Comparison of ENCODE assay signal across 2 cellular contexts in the genomic region with DNA sequence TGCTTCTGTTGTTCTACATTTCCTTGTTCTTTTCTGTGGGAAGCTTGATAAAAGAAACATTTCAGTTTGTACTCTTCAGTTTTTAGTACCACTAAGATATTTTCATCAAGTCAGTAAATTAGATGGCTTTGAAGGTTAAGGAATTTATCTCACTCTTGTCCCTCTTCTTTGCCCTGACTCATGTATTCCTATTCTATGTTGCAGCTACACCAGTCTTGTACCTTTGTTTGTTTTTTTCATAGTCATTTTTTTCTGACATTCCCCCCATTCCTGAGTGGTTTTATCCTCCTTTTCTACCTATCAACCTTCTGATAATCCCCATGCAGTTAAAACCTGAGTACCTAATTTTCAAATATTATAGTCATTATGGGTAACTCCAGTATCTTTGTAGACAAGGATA.
TF ChIP-seq lines count a peak whose summit lies in the region.

No MANE protein-coding gene starts in this region.

TF ChIP-seq in A549, 52 proteins besides CTCF, POLR2A, EP300 and RAD21 (continued from another document):
- TF ChIP-seq, protein P1, sequence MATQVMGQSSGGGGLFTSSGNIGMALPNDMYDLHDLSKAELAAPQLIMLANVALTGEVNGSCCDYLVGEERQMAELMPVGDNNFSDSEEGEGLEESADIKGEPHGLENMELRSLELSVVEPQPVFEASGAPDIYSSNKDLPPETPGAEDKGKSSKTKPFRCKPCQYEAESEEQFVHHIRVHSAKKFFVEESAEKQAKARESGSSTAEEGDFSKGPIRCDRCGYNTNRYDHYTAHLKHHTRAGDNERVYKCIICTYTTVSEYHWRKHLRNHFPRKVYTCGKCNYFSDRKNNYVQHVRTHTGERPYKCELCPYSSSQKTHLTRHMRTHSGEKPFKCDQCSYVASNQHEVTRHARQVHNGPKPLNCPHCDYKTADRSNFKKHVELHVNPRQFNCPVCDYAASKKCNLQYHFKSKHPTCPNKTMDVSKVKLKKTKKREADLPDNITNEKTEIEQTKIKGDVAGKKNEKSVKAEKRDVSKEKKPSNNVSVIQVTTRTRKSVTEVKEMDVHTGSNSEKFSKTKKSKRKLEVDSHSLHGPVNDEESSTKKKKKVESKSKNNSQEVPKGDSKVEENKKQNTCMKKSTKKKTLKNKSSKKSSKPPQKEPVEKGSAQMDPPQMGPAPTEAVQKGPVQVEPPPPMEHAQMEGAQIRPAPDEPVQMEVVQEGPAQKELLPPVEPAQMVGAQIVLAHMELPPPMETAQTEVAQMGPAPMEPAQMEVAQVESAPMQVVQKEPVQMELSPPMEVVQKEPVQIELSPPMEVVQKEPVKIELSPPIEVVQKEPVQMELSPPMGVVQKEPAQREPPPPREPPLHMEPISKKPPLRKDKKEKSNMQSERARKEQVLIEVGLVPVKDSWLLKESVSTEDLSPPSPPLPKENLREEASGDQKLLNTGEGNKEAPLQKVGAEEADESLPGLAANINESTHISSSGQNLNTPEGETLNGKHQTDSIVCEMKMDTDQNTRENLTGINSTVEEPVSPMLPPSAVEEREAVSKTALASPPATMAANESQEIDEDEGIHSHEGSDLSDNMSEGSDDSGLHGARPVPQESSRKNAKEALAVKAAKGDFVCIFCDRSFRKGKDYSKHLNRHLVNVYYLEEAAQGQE (IDR thresholded peaks at IDR 0.05), result no peak
- TF ChIP-seq MAZ (IDR thresholded peaks at IDR 0.05; ENCODE audit: borderline replicate concordance, low read depth, low read length) (no peak), FOSL2 (IDR thresholded peaks at IDR 0.05) (no peak), FOSL2 (CRISPR knock-in tag; IDR thresholded peaks at IDR 0.05) (no peak), RNF2 (IDR thresholded peaks at IDR 0.05; ENCODE audit: borderline replicate concordance, low read depth) (no peak), TFCP2L1 (CRISPR knock-in tag; IDR thresholded peaks at IDR 0.05) (no peak), POLR2AphosphoS2 (conservative IDR thresholded peaks at IDR 0.05; ENCODE audit: low read length) (no peak), RCOR1 (IDR thresholded peaks at IDR 0.05; ENCODE audit: low read depth, low read length) (no peak), ZNF302 (CRISPR knock-in tag; IDR thresholded peaks at IDR 0.05) (no peak), NPAS2 (CRISPR knock-in tag; IDR thresholded peaks at IDR 0.05; ENCODE audit: borderline replicate concordance) (no peak), JUN (IDR thresholded peaks at IDR 0.05) (no peak)
- TF ChIP-seq, protein P2, sequence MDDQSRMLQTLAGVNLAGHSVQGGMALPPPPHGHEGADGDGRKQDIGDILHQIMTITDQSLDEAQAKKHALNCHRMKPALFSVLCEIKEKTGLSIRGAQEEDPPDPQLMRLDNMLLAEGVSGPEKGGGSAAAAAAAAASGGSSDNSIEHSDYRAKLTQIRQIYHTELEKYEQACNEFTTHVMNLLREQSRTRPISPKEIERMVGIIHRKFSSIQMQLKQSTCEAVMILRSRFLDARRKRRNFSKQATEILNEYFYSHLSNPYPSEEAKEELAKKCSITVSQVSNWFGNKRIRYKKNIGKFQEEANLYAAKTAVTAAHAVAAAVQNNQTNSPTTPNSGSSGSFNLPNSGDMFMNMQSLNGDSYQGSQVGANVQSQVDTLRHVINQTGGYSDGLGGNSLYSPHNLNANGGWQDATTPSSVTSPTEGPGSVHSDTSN (IDR thresholded peaks at IDR 0.05), result no peak

TF ChIP-seq in GM23338, 12 proteins besides CTCF, POLR2A, EP300 and RAD21 (continued from another document):
- TF ChIP-seq, protein P3, sequence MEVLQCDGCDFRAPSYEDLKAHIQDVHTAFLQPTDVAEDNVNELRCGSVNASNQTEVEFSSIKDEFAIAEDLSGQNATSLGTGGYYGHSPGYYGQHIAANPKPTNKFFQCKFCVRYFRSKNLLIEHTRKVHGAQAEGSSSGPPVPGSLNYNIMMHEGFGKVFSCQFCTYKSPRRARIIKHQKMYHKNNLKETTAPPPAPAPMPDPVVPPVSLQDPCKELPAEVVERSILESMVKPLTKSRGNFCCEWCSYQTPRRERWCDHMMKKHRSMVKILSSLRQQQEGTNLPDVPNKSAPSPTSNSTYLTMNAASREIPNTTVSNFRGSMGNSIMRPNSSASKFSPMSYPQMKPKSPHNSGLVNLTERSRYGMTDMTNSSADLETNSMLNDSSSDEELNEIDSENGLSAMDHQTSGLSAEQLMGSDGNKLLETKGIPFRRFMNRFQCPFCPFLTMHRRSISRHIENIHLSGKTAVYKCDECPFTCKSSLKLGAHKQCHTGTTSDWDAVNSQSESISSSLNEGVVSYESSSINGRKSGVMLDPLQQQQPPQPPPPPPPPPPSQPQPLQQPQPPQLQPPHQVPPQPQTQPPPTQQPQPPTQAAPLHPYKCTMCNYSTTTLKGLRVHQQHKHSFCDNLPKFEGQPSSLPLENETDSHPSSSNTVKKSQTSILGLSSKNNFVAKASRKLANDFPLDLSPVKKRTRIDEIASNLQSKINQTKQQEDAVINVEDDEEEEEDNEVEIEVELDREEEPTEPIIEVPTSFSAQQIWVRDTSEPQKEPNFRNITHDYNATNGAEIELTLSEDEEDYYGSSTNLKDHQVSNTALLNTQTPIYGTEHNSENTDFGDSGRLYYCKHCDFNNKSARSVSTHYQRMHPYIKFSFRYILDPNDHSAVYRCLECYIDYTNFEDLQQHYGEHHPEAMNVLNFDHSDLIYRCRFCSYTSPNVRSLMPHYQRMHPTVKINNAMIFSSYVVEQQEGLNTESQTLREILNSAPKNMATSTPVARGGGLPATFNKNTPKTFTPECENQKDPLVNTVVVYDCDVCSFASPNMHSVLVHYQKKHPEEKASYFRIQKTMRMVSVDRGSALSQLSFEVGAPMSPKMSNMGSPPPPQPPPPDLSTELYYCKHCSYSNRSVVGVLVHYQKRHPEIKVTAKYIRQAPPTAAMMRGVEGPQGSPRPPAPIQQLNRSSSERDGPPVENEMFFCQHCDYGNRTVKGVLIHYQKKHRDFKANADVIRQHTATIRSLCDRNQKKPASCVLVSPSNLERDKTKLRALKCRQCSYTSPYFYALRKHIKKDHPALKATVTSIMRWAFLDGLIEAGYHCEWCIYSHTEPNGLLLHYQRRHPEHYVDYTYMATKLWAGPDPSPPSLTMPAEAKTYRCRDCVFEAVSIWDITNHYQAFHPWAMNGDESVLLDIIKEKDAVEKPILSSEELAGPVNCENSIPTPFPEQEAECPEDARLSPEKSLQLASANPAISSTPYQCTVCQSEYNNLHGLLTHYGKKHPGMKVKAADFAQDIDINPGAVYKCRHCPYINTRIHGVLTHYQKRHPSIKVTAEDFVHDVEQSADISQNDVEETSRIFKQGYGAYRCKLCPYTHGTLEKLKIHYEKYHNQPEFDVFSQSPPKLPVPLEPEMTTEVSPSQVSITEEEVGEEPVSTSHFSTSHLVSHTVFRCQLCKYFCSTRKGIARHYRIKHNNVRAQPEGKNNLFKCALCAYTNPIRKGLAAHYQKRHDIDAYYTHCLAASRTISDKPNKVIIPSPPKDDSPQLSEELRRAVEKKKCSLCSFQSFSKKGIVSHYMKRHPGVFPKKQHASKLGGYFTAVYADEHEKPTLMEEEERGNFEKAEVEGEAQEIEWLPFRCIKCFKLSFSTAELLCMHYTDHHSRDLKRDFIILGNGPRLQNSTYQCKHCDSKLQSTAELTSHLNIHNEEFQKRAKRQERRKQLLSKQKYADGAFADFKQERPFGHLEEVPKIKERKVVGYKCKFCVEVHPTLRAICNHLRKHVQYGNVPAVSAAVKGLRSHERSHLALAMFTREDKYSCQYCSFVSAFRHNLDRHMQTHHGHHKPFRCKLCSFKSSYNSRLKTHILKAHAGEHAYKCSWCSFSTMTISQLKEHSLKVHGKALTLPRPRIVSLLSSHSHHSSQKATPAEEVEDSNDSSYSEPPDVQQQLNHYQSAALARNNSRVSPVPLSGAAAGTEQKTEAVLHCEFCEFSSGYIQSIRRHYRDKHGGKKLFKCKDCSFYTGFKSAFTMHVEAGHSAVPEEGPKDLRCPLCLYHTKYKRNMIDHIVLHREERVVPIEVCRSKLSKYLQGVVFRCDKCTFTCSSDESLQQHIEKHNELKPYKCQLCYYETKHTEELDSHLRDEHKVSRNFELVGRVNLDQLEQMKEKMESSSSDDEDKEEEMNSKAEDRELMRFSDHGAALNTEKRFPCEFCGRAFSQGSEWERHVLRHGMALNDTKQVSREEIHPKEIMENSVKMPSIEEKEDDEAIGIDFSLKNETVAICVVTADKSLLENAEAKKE (CRISPR knock-in tag; IDR thresholded peaks at IDR 0.05), result no peak
- TF ChIP-seq ZNF331 (CRISPR knock-in tag; IDR thresholded peaks at IDR 0.05; ENCODE audit: low read depth), result no peak
- TF ChIP-seq CREB1 (CRISPR knock-in tag; IDR thresholded peaks at IDR 0.05; ENCODE audit: low read depth), result no peak
- no peak for TF ChIP-seq EZH2 (IDR thresholded peaks at IDR 0.05; ENCODE audit: low read depth, unreplicated experiment)
- no peak for TF ChIP-seq STAT1 (IDR thresholded peaks at IDR 0.05; ENCODE audit: unreplicated experiment)
- TF ChIP-seq POLR2AphosphoS5 (IDR thresholded peaks at IDR 0.05; ENCODE audit: low read depth), result no peak
- no peak for TF ChIP-seq NANOG (IDR thresholded peaks at IDR 0.05; ENCODE audit: borderline replicate concordance)
- no peak for TF ChIP-seq ZNF114 (CRISPR knock-in tag; IDR thresholded peaks at IDR 0.05)
- TF ChIP-seq JUNB (IDR thresholded peaks at IDR 0.05; ENCODE audit: unreplicated experiment), result no peak
- TF ChIP-seq, protein P4, sequence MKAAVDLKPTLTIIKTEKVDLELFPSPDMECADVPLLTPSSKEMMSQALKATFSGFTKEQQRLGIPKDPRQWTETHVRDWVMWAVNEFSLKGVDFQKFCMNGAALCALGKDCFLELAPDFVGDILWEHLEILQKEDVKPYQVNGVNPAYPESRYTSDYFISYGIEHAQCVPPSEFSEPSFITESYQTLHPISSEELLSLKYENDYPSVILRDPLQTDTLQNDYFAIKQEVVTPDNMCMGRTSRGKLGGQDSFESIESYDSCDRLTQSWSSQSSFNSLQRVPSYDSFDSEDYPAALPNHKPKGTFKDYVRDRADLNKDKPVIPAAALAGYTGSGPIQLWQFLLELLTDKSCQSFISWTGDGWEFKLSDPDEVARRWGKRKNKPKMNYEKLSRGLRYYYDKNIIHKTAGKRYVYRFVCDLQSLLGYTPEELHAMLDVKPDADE (IDR thresholded peaks at IDR 0.05), result no peak
